ENCODE assay signal across 8 cellular contexts in the genomic region with DNA sequence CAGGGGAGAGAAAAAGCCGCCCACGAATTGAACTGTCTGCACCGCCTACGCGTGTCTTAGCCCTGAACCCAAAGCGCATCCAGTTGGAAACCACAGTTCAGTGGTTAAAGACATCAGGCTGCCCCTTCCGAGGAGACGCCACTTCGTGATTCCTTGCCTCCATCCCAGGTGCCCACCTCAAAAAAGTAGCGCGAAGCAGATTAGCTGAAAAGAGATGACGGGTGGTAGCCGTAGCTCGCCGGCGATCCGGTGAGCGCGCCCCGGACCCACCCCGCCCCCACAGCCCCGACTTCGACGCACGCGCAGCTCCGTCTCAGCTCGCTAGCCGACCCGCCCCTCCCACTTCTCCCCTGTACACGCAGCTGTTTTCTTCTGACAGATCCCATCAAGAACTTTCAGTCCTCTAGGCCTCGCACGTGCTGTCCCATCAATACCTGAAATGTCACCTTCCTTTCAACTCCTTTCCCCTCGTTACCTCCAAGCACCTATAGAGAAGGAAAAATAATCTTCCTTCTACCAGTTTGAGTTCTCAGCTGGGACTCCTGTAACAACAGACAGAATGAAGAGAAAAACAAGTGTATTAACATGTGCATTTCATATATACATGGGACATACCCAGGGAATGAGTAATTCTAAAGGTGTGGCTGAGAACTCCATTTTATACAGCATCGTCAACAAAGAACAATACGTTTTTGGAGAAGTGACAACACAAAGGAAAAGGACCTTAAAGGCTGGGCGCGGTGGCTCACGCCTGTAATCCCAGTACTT. TPM values are rescaled to one million over a fixed set of nuclear protein-coding genes. Genes with fewer than 3 reads are reported as not detected.
DNase-seq lines count a peak whose midpoint lies in the region; ATAC-seq and TF ChIP-seq lines count a peak whose summit lies in the region.

No MANE protein-coding gene starts in this region.

- DNase-seq in Daoy (ENCODE audit: low read depth): peak; percentile 88
- DNase-seq in H4 (ENCODE audit: low spot score): peak; percentile 72
- peak; percentile 82 for DNase-seq in MG63
- peak; percentile 81 for DNase-seq in SK-N-DZ (ENCODE audit: low spot score)
- DNase-seq in activated naive CD4-positive, alpha-beta T cell treated with anti-CD3 and anti-CD28 coated beads, Interleukin-2, amount 50 U/mL, for 16 hours: peak; percentile 84
- DNase-seq in glomerular visceral epithelial cell (ENCODE audit: extremely low spot score): peak; percentile 84
- no peak for DNase-seq in omental fat pad (ENCODE audit: low spot score)
- peak; percentile 90 to 93 for DNase-seq in suprapubic skin (ENCODE audit: low spot score in 2 of 2)

- H3K36me3 ChIP-seq in MG63 (no peaks in the 10 kb centered on the region), suprapubic skin (no peaks in the 10 kb centered on the region)

- WGBS in suprapubic skin: 11% methylated on average over 14 of the region's 39 CpGs

- no peak for TF ChIP-seq CTCF in omental fat pad (IDR thresholded peaks at IDR 0.05)
- TF ChIP-seq CTCF in suprapubic skin (IDR thresholded peaks at IDR 0.05): no peak

- TF ChIP-seq POLR2A in suprapubic skin (IDR thresholded peaks at IDR 0.05): no peak

- peak overlapping the region; percentile 87 for H3K27ac ChIP-seq in suprapubic skin

- no peaks in the 10 kb centered on the region for H3K27me3 ChIP-seq in MG63
- no peaks in the 10 kb centered on the region for H3K27me3 ChIP-seq in suprapubic skin

- peaks cover 30% of the 10 kb centered on the region for H3K4me1 ChIP-seq in suprapubic skin

- peak overlapping the region; percentile 97 for H3K4me3 ChIP-seq in MG63
- H3K4me3 ChIP-seq in suprapubic skin: peak overlapping the region; percentile 65

- H3K9me3 ChIP-seq in MG63: no peaks in the 10 kb centered on the region
- no peaks in the 10 kb centered on the region for H3K9me3 ChIP-seq in suprapubic skin

- no peak for TF ChIP-seq EP300 in suprapubic skin (IDR thresholded peaks at IDR 0.05)

- peak; percentile 73 for ATAC-seq in omental fat pad (ENCODE audit: low FRiP score)

RNA-seq across cellular contexts. Expression of gene OR4D9, which starts 49.5 kb away (rescaled TPM):
- total RNA-seq in Daoy (2014; rRNA removed; shearing (Covaris generic)): not detected in 2 replicates
- not detected in 2 replicates for total RNA-seq in H4 (2014; rRNA removed; shearing (Covaris generic))
- total RNA-seq in MG63 (2014; rRNA removed; shearing (Covaris generic); ENCODE audit: low replicate concordance): not detected in 2 replicates
- not detected in 2 replicates for polyA plus RNA-seq in SK-N-DZ (2014; cell fraction: cytosol; rRNA removed)
- not detected in 2 replicates for polyA plus RNA-seq in SK-N-DZ (2014; cell fraction: nucleus; rRNA removed)
- not detected for total RNA-seq in omental fat pad
- not detected for total RNA-seq in suprapubic skin

RNA-seq across cellular contexts. Expression of gene OSBP, which starts 54.7 kb away (rescaled TPM):
- total RNA-seq in Daoy (2014; rRNA removed; shearing (Covaris generic)): 21.5 and 23.0 TPM in 2 replicates
- total RNA-seq in H4 (2014; rRNA removed; shearing (Covaris generic)): 20.9 and 21.0 TPM in 2 replicates
- total RNA-seq in MG63 (2014; rRNA removed; shearing (Covaris generic); ENCODE audit: low replicate concordance): 19.1 and 23.8 TPM in 2 replicates
- polyA plus RNA-seq in SK-N-DZ (2014; cell fraction: cytosol; rRNA removed): 11.7 and 12.2 TPM in 2 replicates
- 10.2 and 20.3 TPM in 2 replicates for polyA plus RNA-seq in SK-N-DZ (2014; cell fraction: nucleus; rRNA removed)
- total RNA-seq in omental fat pad: 10 to 100 TPM; 33.7 to 46.3 (median 35.1) TPM
- total RNA-seq in suprapubic skin: 10 to 100 TPM; 37.2 to 71.5 (median 49.6) TPM

RNA-seq across cellular contexts. Expression of gene OR4D11, which starts 57.5 kb away (rescaled TPM):
- not detected in 2 replicates for total RNA-seq in Daoy (2014; rRNA removed; shearing (Covaris generic))
- not detected in 2 replicates for total RNA-seq in H4 (2014; rRNA removed; shearing (Covaris generic))
- not detected in 2 replicates for total RNA-seq in MG63 (2014; rRNA removed; shearing (Covaris generic); ENCODE audit: low replicate concordance)
- not detected in 2 replicates for polyA plus RNA-seq in SK-N-DZ (2014; cell fraction: cytosol; rRNA removed)
- polyA plus RNA-seq in SK-N-DZ (2014; cell fraction: nucleus; rRNA removed): not detected in 2 replicates
- not detected for total RNA-seq in omental fat pad
- total RNA-seq in suprapubic skin: not detected
